ENCODE assay signal across 9 cellular contexts in genomic region chr12:53287741-53288216, GRCh38. TPM values are rescaled to one million over a fixed set of nuclear protein-coding genes. Genes with fewer than 3 reads are reported as not detected.
DNase-seq lines count a peak whose midpoint lies in the region; ATAC-seq and TF ChIP-seq lines count a peak whose summit lies in the region.
"Had no signal": no experiment of that assay in that cellular context is flagged by ENCODE, and none has a peak within 500 bp of the region (broad histone marks: within the 10 kb centered on the region; RNA-seq: fewer than 3 reads in every experiment).

No MANE protein-coding gene starts in this region.

- H3K4me1 ChIP-seq in PC-9 (replicated peaks; ENCODE audit: insufficient read depth) (no peaks in the 10 kb centered on the region), osteoblast (ENCODE audit: insufficient read depth, low read length) (peaks cover 19% of the 10 kb centered on the region), upper lobe of left lung (no peaks in the 10 kb centered on the region)

- WGBS in upper lobe of left lung, 2 donors, result 75 to 83% methylated on average over 4 to 11 of the region's 11 CpGs

- DNase-seq in AG09319 (ENCODE audit: extremely low read depth, low read depth) (no peak), GM20000 (ENCODE audit: low spot score) (peak; percentile 72), PC-9 (peak; percentile 40 to 56), foreskin fibroblast (peak in 1 of 2 donors; percentile 79), osteoblast (ENCODE audit: insufficient read length, low spot score, missing footprints) (peak; percentile 91), upper lobe of left lung (peak in 1 of 2 donors; percentile 70)
- peak; percentile 45 for DNase-seq in activated T-helper 2 cell treated with anti-CD3 and anti-CD28 coated beads, Interferon-gamma antibody, Interleukin-2, Interleukin-4, amounts not matched to agents 10 μg/mL and 5 μg/mL and 100 μg/mL, durations not matched to agents 14 hours and 24 hours and 36 hours (ENCODE audit: low spot score)

- no peak overlapping the region for H3K27ac ChIP-seq in PC-9
- no peak overlapping the region for H3K27ac ChIP-seq in osteoblast (ENCODE audit: low read depth, low read length)
- no peak overlapping the region for H3K27ac ChIP-seq in upper lobe of left lung

- TF ChIP-seq EP300 in upper lobe of left lung (IDR thresholded peaks at IDR 0.05), result no peak

- H4K20me1 ChIP-seq in PC-9 (ENCODE audit: insufficient read depth) (no peaks in the 10 kb centered on the region), osteoblast (ENCODE audit: insufficient read depth, low read length) (no peaks in the 10 kb centered on the region)

- H3K9me3 ChIP-seq in PC-9 (ENCODE audit: insufficient read depth, low read depth) (no peaks in the 10 kb centered on the region), osteoblast (ENCODE audit: low read depth, low read length) (no peaks in the 10 kb centered on the region), upper lobe of left lung (no peaks in the 10 kb centered on the region)

- TF ChIP-seq CTCF in AG09319 (IDR thresholded peaks at IDR 0.05; ENCODE audit: low read depth, low read length), result peak; percentile 73
- TF ChIP-seq CTCF in GM20000 (IDR thresholded peaks at IDR 0.05; ENCODE audit: extremely low read depth, missing control alignments), result peak; percentile 23
- TF ChIP-seq CTCF in PC-9 (conservative IDR thresholded peaks at IDR 0.05), result peak; percentile 77
- peak; percentile 71 for TF ChIP-seq CTCF in foreskin fibroblast (IDR thresholded peaks at IDR 0.05; ENCODE audit: low read depth, low read length)
- peak; percentile 65 for TF ChIP-seq CTCF in osteoblast (IDR thresholded peaks at IDR 0.05; ENCODE audit: extremely low read depth, low read depth, low read length)
- TF ChIP-seq CTCF in upper lobe of left lung (IDR thresholded peaks at IDR 0.05), result peak; percentile 62 to 78 (median 70)

- H3K79me2 ChIP-seq in PC-9 (ENCODE audit: low read depth) (no peaks in the 10 kb centered on the region), osteoblast (ENCODE audit: insufficient read depth, low read length) (peaks cover 5% of the 10 kb centered on the region)

- no peaks in the 10 kb centered on the region for H3K27me3 ChIP-seq in PC-9 (ENCODE audit: insufficient read depth, low read depth)
- no peaks in the 10 kb centered on the region for H3K27me3 ChIP-seq in osteoblast (ENCODE audit: insufficient read depth, low read length)
- H3K27me3 ChIP-seq in upper lobe of left lung, result no peaks in the 10 kb centered on the region

- TF ChIP-seq POLR2A in upper lobe of left lung (IDR thresholded peaks at IDR 0.05), result no peak

- POLR2A ChIA-PET in PC-9 (lab: Charles Lee; ENCODE audit: unreplicated experiment), result no interaction called here

- H3K4me2 ChIP-seq in PC-9 (no peak overlapping the region), osteoblast (ENCODE audit: insufficient read depth, low read length) (no peak overlapping the region)

- no peak overlapping the region for H3K4me3 Mint-ChIP-seq in activated T-helper 2 cell treated with anti-CD3 and anti-CD28 coated beads, Interferon-gamma antibody, Interleukin-2, Interleukin-4, amounts not matched to agents 10 μg/mL and 5 μg/mL and 100 μg/mL, durations not matched to agents 14 hours and 24 hours and 36 hours (ENCODE audit: low read depth)

- H3K36me3 ChIP-seq in PC-9 (ENCODE audit: low read depth) (no peaks in the 10 kb centered on the region), osteoblast (ENCODE audit: insufficient read depth, low read length) (peaks cover 22% of the 10 kb centered on the region), upper lobe of left lung (no peaks in the 10 kb centered on the region)

- H3K4me3 ChIP-seq in PC-9 (no peak overlapping the region), foreskin fibroblast (ENCODE audit: low read depth in 1 of 2, low read length in 2 of 2) (no peak overlapping the region), osteoblast (ENCODE audit: insufficient read depth, low read length) (no peak overlapping the region), upper lobe of left lung (no peak overlapping the region)

- ATAC-seq in upper lobe of left lung (ENCODE audit: low FRiP score in 2 of 2) (peak; percentile 77 to 83), HG03108 (IDR thresholded peaks at IDR 0.05; ENCODE audit: unreplicated experiment) (no peak)

- peaks cover 15% of the 10 kb centered on the region for H3K4me1 Mint-ChIP-seq in activated T-helper 2 cell treated with anti-CD3 and anti-CD28 coated beads, Interferon-gamma antibody, Interleukin-2, Interleukin-4, amounts not matched to agents 10 μg/mL and 5 μg/mL and 100 μg/mL, durations not matched to agents 14 hours and 24 hours and 36 hours (ENCODE audit: low read depth)

- peak overlapping the region; percentile 55 for H3K27ac Mint-ChIP-seq in activated T-helper 2 cell treated with anti-CD3 and anti-CD28 coated beads, Interferon-gamma antibody, Interleukin-2, Interleukin-4, amounts not matched to agents 10 μg/mL and 5 μg/mL and 100 μg/mL, durations not matched to agents 14 hours and 24 hours and 36 hours

- H2AFZ ChIP-seq in PC-9 (no peak overlapping the region), osteoblast (ENCODE audit: low read length) (peak overlapping the region; percentile 36)

- no TSS peak for BruUV-seq in PC-9 (replicated peaks; lab: Mats Ljungman, UMichigan)

- CTCF ChIA-PET in PC-9 (lab: Charles Lee), result interaction anchor here (0.9 to 1.8 kb wide), 2 partner anchors 127 to 222 kb away, joined by 3 to 4 read pairs; no protein-coding TSS in a partner anchor

- H3K27me3 Mint-ChIP-seq in activated T-helper 2 cell treated with anti-CD3 and anti-CD28 coated beads, Interferon-gamma antibody, Interleukin-2, Interleukin-4, amounts not matched to agents 10 μg/mL and 5 μg/mL and 100 μg/mL, durations not matched to agents 14 hours and 24 hours and 36 hours (ENCODE audit: low read depth), result no peaks in the 10 kb centered on the region

- H3K9me2 ChIP-seq in PC-9 (ENCODE audit: insufficient read depth), result no peaks in the 10 kb centered on the region

- intact Hi-C loops in PC-9 (cut with micrococcal nuclease; ENCODE audit: unreplicated experiment), result loop anchor here (1.0 kb wide), 4 partner anchors 74 to 221 kb away; no protein-coding TSS in a partner anchor
- intact Hi-C loops in activated T-helper 2 cell treated with anti-CD3 and anti-CD28 coated beads, Interferon-gamma antibody, Interleukin-2, Interleukin-4, amounts not matched to agents 10 μg/mL and 5 μg/mL and 100 μg/mL, durations not matched to agents 14 hours and 24 hours and 36 hours (cut with micrococcal nuclease), result loop anchor here (2.0 kb wide), 2 partner anchors 75 to 129 kb away; no protein-coding TSS in a partner anchor

- H3K36me3 Mint-ChIP-seq in activated T-helper 2 cell treated with anti-CD3 and anti-CD28 coated beads, Interferon-gamma antibody, Interleukin-2, Interleukin-4, amounts not matched to agents 10 μg/mL and 5 μg/mL and 100 μg/mL, durations not matched to agents 14 hours and 24 hours and 36 hours (ENCODE audit: low read depth), result peaks cover 81% of the 10 kb centered on the region

- peaks cover 2% of the 10 kb centered on the region; the same call in 1 of the 2 replicates for H3F3A ChIP-seq in PC-9 (ENCODE audit: insufficient read depth, low read depth)

- H3K9me3 Mint-ChIP-seq in activated T-helper 2 cell treated with anti-CD3 and anti-CD28 coated beads, Interferon-gamma antibody, Interleukin-2, Interleukin-4, amounts not matched to agents 10 μg/mL and 5 μg/mL and 100 μg/mL, durations not matched to agents 14 hours and 24 hours and 36 hours, result no peaks in the 10 kb centered on the region

RNA-seq across cellular contexts. Expression of gene PFDN5, which starts 7.6 kb away (rescaled TPM):
- total RNA-seq in PC-9 (2021) (291 and 303 TPM in 2 replicates), osteoblast (323 and 324 TPM in 2 replicates), upper lobe of left lung (100 to 1,000 TPM; 374 to 580 (median 445) TPM)
- 321 and 326 TPM in 2 replicates for total RNA-seq in activated T-helper 2 cell treated with anti-CD3 and anti-CD28 coated beads, Interferon-gamma antibody, Interleukin-2, Interleukin-4, amounts not matched to agents 10 μg/mL and 5 μg/mL and 100 μg/mL, durations not matched to agents 14 hours and 24 hours and 36 hours

RNA-seq across cellular contexts. Expression of gene MYG1, which starts 11.7 kb away (rescaled TPM):
- total RNA-seq in PC-9 (2021) (67.2 and 82.5 TPM in 2 replicates), osteoblast (32.9 and 34.2 TPM in 2 replicates), upper lobe of left lung (10 to 100 TPM; 29.1 to 50.7 (median 34.8) TPM)
- total RNA-seq in activated T-helper 2 cell treated with anti-CD3 and anti-CD28 coated beads, Interferon-gamma antibody, Interleukin-2, Interleukin-4, amounts not matched to agents 10 μg/mL and 5 μg/mL and 100 μg/mL, durations not matched to agents 14 hours and 24 hours and 36 hours, result 87.2 and 99.0 TPM in 2 replicates

RNA-seq across cellular contexts. Expression of gene ESPL1, which starts 19.7 kb away (rescaled TPM):
- total RNA-seq in PC-9 (2021) (37.4 and 42.0 TPM in 2 replicates), osteoblast (0.72 and 1.8 TPM in 2 replicates), upper lobe of left lung (1 to 10 TPM; 1.5 to 5.3 (median 2.1) TPM)
- 72.6 and 75.3 TPM in 2 replicates for total RNA-seq in activated T-helper 2 cell treated with anti-CD3 and anti-CD28 coated beads, Interferon-gamma antibody, Interleukin-2, Interleukin-4, amounts not matched to agents 10 μg/mL and 5 μg/mL and 100 μg/mL, durations not matched to agents 14 hours and 24 hours and 36 hours

RNA-seq across cellular contexts. Expression of gene AAAS, which starts 33.6 kb away (rescaled TPM):
- 53.4 and 67.3 TPM in 2 replicates for total RNA-seq in PC-9 (2021)
- total RNA-seq in activated T-helper 2 cell treated with anti-CD3 and anti-CD28 coated beads, Interferon-gamma antibody, Interleukin-2, Interleukin-4, amounts not matched to agents 10 μg/mL and 5 μg/mL and 100 μg/mL, durations not matched to agents 14 hours and 24 hours and 36 hours, result 83.7 and 85.4 TPM in 2 replicates
- 37.4 and 39.8 TPM in 2 replicates for total RNA-seq in osteoblast
- 100 to 1,000 TPM in 1 of 6 donors, 10 to 100 TPM in 5; 27.2 to 138 (median 40.4) TPM for total RNA-seq in upper lobe of left lung

RNA-seq across cellular contexts. Expression of gene SP7, which starts 48.4 kb away (rescaled TPM):
- not detected in 2 replicates for total RNA-seq in PC-9 (2021)
- total RNA-seq in activated T-helper 2 cell treated with anti-CD3 and anti-CD28 coated beads, Interferon-gamma antibody, Interleukin-2, Interleukin-4, amounts not matched to agents 10 μg/mL and 5 μg/mL and 100 μg/mL, durations not matched to agents 14 hours and 24 hours and 36 hours, result 0.11 TPM in 1 of 2 replicates, not detected in the other
- not detected in 2 replicates for total RNA-seq in osteoblast
- total RNA-seq in upper lobe of left lung, result not detected
- total RNA-seq: urinary bladder had no signal

Comparison
In these comparisons a context has a peak if more than half of its experiments do, and no peak if none do; other contexts are left out.
1. CTCF ChIP-seq: peak in every context shown above with its lines; median percentile 77 in PC-9; 73 in AG09319; 71 in foreskin fibroblast; 70 in upper lobe of left lung; 65 in osteoblast; 23 in GM20000.